Comparison of ENCODE assay signal across 10 cellular contexts in the genomic region with DNA sequence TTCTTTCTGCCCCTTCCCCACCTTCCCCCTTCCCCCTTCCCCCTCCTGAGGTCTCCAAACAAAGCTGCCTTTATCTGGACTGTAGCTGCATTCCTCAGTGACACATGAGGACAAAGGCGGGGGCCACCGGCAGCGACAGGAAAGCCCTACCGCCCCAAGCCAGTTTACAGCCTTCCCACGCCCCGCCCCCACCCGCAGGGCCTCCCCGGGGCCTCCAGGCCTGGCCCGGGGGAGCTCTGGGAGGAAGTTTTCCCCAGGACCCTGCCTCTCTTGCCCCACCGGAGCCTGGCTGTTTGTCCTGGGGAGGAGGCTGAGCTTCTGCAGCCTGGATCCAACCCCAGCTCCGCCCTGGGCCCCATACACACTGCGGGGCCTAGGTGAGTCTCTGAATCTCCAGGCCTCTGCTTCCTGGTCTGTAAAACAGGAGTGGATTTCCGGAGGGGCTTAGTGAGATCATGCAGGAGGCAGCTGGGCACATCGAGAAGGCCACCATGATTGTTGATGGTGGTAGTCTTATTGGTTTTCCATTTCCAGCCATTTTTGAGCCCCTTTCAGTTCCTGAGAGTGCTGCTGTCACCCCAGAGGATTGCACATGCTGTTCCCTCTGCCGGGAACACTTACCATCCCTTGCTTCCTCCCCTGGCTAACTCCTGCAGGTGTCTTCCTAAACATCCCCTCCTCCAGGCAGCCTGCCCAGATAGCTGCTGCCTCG.
DNase-seq lines count a peak whose midpoint lies in the region; ATAC-seq and TF ChIP-seq lines count a peak whose summit lies in the region.
"Had no signal": no experiment of that assay in that cellular context is flagged by ENCODE, and none has a peak within 500 bp of the region (broad histone marks: within the 10 kb centered on the region; RNA-seq: fewer than 3 reads in every experiment).

No MANE protein-coding gene starts in this region.

- no peak overlapping the region for H3K4me2 ChIP-seq in mammary epithelial cell (ENCODE audit: insufficient read depth, low read depth, low read length)

- intact Hi-C loops in mammary epithelial cell (cut with micrococcal nuclease) (no loop called here), MCF 10A (cut with micrococcal nuclease) (no loop called here), tibial artery (cut with DNase I; ENCODE audit: low total_unique reads) (no loop called here)
- intact Hi-C loops in naive thymus-derived CD4-positive, alpha-beta T cell (cut with micrococcal nuclease): no loop called here

- H3K27me3 ChIP-seq in mammary epithelial cell (ENCODE audit: insufficient read depth, low read length): no peaks in the 10 kb centered on the region
- H3K27me3 ChIP-seq in ectodermal cell (ENCODE audit: control insufficient read depth, insufficient read depth, low read length, poor library complexity, severe bottlenecking): no peaks in the 10 kb centered on the region
- no peaks in the 10 kb centered on the region for H3K27me3 ChIP-seq in lung (ENCODE audit: control insufficient read depth, insufficient read depth)
- no peaks in the 10 kb centered on the region for H3K27me3 ChIP-seq in naive thymus-derived CD4-positive, alpha-beta T cell (ENCODE audit: control insufficient read depth in 2 of 2, insufficient read depth in 2 of 2, low read length in 2 of 2)
- no peaks in the 10 kb centered on the region for H3K27me3 ChIP-seq in tibial artery

- no peak overlapping the region for H3K4me3 Mint-ChIP-seq in MCF 10A (ENCODE audit: unreplicated experiment)
- no peak overlapping the region for H3K4me3 Mint-ChIP-seq in naive thymus-derived CD4-positive, alpha-beta T cell
- H3K4me3 Mint-ChIP-seq: activated T-cell treated with anti-CD3 and anti-CD28 coated beads, Interleukin-2, amount 50 U/mL, for 4 hours had no signal

- ATAC-seq in lung (ENCODE audit: insufficient read depth, low FRiP score): no peak
- ATAC-seq in naive thymus-derived CD4-positive, alpha-beta T cell: no peak
- ATAC-seq: activated T-cell treated with anti-CD3 and anti-CD28 coated beads, Interleukin-2, amount 50 U/mL, for 4 hours had no signal

- no peaks in the 10 kb centered on the region for H3K36me3 Mint-ChIP-seq in MCF 10A (ENCODE audit: insufficient read depth, unreplicated experiment)
- peaks cover 0 to 4% (median 0%) of the 10 kb centered on the region in 5 donors for H3K36me3 Mint-ChIP-seq in naive thymus-derived CD4-positive, alpha-beta T cell

- POLR2A ChIA-PET in MCF 10A (lab: Yijun Ruan, JAX): interaction anchor here (0.6 kb wide), 2 partner anchors 82 to 1187 kb away, joined by 3 read pairs; a partner anchor contains a TSS
- POLR2A ChIA-PET in naive thymus-derived CD4-positive, alpha-beta T cell (lab: Charles Lee): no interaction called here

- H4K20me1 ChIP-seq in mammary epithelial cell (ENCODE audit: insufficient read depth, low read length): no peaks in the 10 kb centered on the region

- peak overlapping the region; percentile 30 for H2AFZ ChIP-seq in mammary epithelial cell (ENCODE audit: low read depth, low read length)

- dilution Hi-C loops in mammary epithelial cell (cut with HindIII; ENCODE audit: low sequenced_read_pairs): no loop called here

- CTCF ChIA-PET in mammary epithelial cell (lab: Charles Lee; ENCODE audit: low non-redundant PET) (no interaction called here), MCF 10A (lab: Yijun Ruan, JAX) (interaction anchor here (0.6 kb wide), 2 partner anchors 12 to 1181 kb away, joined by 3 read pairs; no protein-coding TSS in a partner anchor)
- CTCF ChIA-PET in naive thymus-derived CD4-positive, alpha-beta T cell (lab: Charles Lee): no interaction called here

- in situ Hi-C loops in mammary epithelial cell (cut with MboI; ENCODE audit: low sequenced_read_pairs in 2 of 2): no loop called here

- no peaks in the 10 kb centered on the region for H3K79me2 ChIP-seq in mammary epithelial cell (ENCODE audit: insufficient read depth, low read length)

- H3K4me3 ChIP-seq in mammary epithelial cell (replicated peaks in 1 of 3; ENCODE audit: insufficient read depth in 1 of 3, low read depth in 2 of 3, low read length in 3 of 3) (no peak overlapping the region), ectodermal cell (ENCODE audit: insufficient read depth, low read depth, low read length) (no peak overlapping the region), lung (no peak overlapping the region), tibial artery (no peak overlapping the region)
- H3K4me3 ChIP-seq in naive thymus-derived CD4-positive, alpha-beta T cell (ENCODE audit: low read length): no peak overlapping the region

- peaks cover 19% of the 10 kb centered on the region for H3K4me1 Mint-ChIP-seq in MCF 10A (ENCODE audit: insufficient read depth, unreplicated experiment)
- peaks cover 0 to 5% (median 0%) of the 10 kb centered on the region in 7 donors for H3K4me1 Mint-ChIP-seq in naive thymus-derived CD4-positive, alpha-beta T cell

- no peak overlapping the region for H3K27ac Mint-ChIP-seq in MCF 10A (ENCODE audit: low read depth, unreplicated experiment)
- H3K27ac Mint-ChIP-seq in naive thymus-derived CD4-positive, alpha-beta T cell: no peak overlapping the region

- H3K36me3 ChIP-seq in mammary epithelial cell (ENCODE audit: insufficient read depth, low read length) (no peaks in the 10 kb centered on the region), ectodermal cell (ENCODE audit: control insufficient read depth, insufficient read depth, low read length) (no peaks in the 10 kb centered on the region), lung (ENCODE audit: control insufficient read depth in 2 of 2, insufficient read depth in 2 of 2, low read length in 2 of 2) (no peaks in the 10 kb centered on the region), tibial artery (no peaks in the 10 kb centered on the region)
- no peaks in the 10 kb centered on the region for H3K36me3 ChIP-seq in naive thymus-derived CD4-positive, alpha-beta T cell (ENCODE audit: control insufficient read depth in 2 of 3, insufficient read depth in 3 of 3, low read length in 3 of 3)

- H3K27me3 Mint-ChIP-seq in MCF 10A (ENCODE audit: insufficient read depth, unreplicated experiment): no peaks in the 10 kb centered on the region
- H3K27me3 Mint-ChIP-seq in naive thymus-derived CD4-positive, alpha-beta T cell: peaks cover 3 to 60% (median 30%) of the 10 kb centered on the region in 5 donors

- no peak overlapping the region for H3K9ac ChIP-seq in mammary epithelial cell (ENCODE audit: insufficient read depth, low read length)

- H3K4me1 ChIP-seq in mammary epithelial cell (ENCODE audit: insufficient read depth, low read length) (peaks cover 3% of the 10 kb centered on the region), ectodermal cell (ENCODE audit: control insufficient read depth, insufficient read depth, low read length) (peaks cover 14% of the 10 kb centered on the region), lung (ENCODE audit: control insufficient read depth in 2 of 2, insufficient read depth in 2 of 2, low read length in 2 of 2) (peaks cover 6 to 10% of the 10 kb centered on the region in 2 donors), tibial artery (peaks cover 0 to 60% (median 36%) of the 10 kb centered on the region in 4 donors)
- H3K4me1 ChIP-seq in naive thymus-derived CD4-positive, alpha-beta T cell (ENCODE audit: control insufficient read depth in 2 of 2, insufficient read depth in 2 of 2, low read length in 2 of 2): no peaks in the 10 kb centered on the region

- H3K9me3 ChIP-seq in mammary epithelial cell (replicated peaks; ENCODE audit: insufficient read depth, low read length) (no peaks in the 10 kb centered on the region), ectodermal cell (ENCODE audit: control insufficient read depth, low read length) (no peaks in the 10 kb centered on the region), lung (ENCODE audit: control insufficient read depth in 2 of 2, insufficient read depth in 1 of 2, low read length in 1 of 2) (peaks cover 0 to 3% of the 10 kb centered on the region in 2 donors), tibial artery (no peaks in the 10 kb centered on the region)
- H3K9me3 ChIP-seq in naive thymus-derived CD4-positive, alpha-beta T cell (ENCODE audit: control insufficient read depth in 2 of 3, low read length in 3 of 3): no peaks in the 10 kb centered on the region

- BruUV-seq in mammary epithelial cell (replicated peaks; lab: Mats Ljungman, UMichigan): no TSS peak
- no TSS peak for BruUV-seq in MCF 10A (replicated peaks; lab: Mats Ljungman, UMichigan)

- WGBS in mammary epithelial cell (ENCODE audit: low coverage, missing lambda C conversion rate): 57% methylated on average over 5 of the region's 16 CpGs
- WGBS in ectodermal cell, 2 experiments: 5% methylated on average over 16 of the region's 16 CpGs
- WGBS in lung, 2 donors: 7 to 19% methylated on average over 16 of the region's 16 CpGs

- DNase-seq in mammary epithelial cell (no peak), MCF 10A (ENCODE audit: unreplicated experiment) (no peak), lung (ENCODE audit: low spot score) (no peak), mesenteric fat pad (ENCODE audit: low spot score) (no peak), MV-4-11 (lab: John Stamatoyannopoulos, UW) (no peak), tibial artery (no peak)
- DNase-seq in naive thymus-derived CD4-positive, alpha-beta T cell: no peak
- DNase-seq: activated T-cell treated with anti-CD3 and anti-CD28 coated beads, Interleukin-2, amount 50 U/mL, for 4 hours; stimulated activated CD4-positive, alpha-beta T cell treated with anti-CD3 and anti-CD28 coated beads, Interleukin-4, amount 100 ng/mL, for 4 hours had no signal

- no peak overlapping the region for H3K27ac ChIP-seq in mammary epithelial cell (ENCODE audit: insufficient read depth, low read depth, low read length)
- peak overlapping the region; percentile 97 for H3K27ac ChIP-seq in ectodermal cell (ENCODE audit: insufficient read depth, low read depth, low read length, poor library complexity, severe bottlenecking)
- peak overlapping the region; percentile 44 to 68 for H3K27ac ChIP-seq in lung (ENCODE audit: low read depth in 1 of 2, low read length in 1 of 2)
- no peak overlapping the region for H3K27ac ChIP-seq in naive thymus-derived CD4-positive, alpha-beta T cell (ENCODE audit: low read depth, low read length)
- no peak overlapping the region for H3K27ac ChIP-seq in tibial artery

- TF ChIP-seq CTCF in mammary epithelial cell (conservative IDR thresholded peaks at IDR 0.05 in 1 of 2, IDR thresholded peaks at IDR 0.05 in 1 of 2; ENCODE audit: extremely low read depth in 1 of 2, insufficient read depth in 1 of 2, low read depth in 1 of 2, low read length in 2 of 2) (no peak), MCF 10A (IDR thresholded peaks at IDR 0.05; ENCODE audit: unreplicated experiment) (no peak), lung (IDR thresholded peaks at IDR 0.05; ENCODE audit: control extremely low read depth, extremely low read depth) (no peak), tibial artery (IDR thresholded peaks at IDR 0.05) (no peak)

- H3K9me3 Mint-ChIP-seq in MCF 10A (ENCODE audit: unreplicated experiment): peaks cover 9% of the 10 kb centered on the region
- H3K9me3 Mint-ChIP-seq in naive thymus-derived CD4-positive, alpha-beta T cell: peaks cover 5 to 11% (median 7%) of the 10 kb centered on the region in 11 donors

Comparison
In these comparisons a context has a peak if more than half of its experiments do, and no peak if none do; other contexts are left out.
1. H3K27ac ChIP-seq: peak in ectodermal cell (single experiment) and lung (2 of 2); none in mammary epithelial cell (single experiment), naive thymus-derived CD4-positive, alpha-beta T cell (single experiment) and tibial artery (0 of 2).